ENCODE assay signal across 9 cellular contexts in genomic region chr2:205868773-205869333, GRCh38.
A peak's percentile ranks its signal among the peaks of the same experiment; 100 is the strongest.
DNase-seq lines count a peak whose midpoint lies in the region; ATAC-seq and TF ChIP-seq lines count a peak whose summit lies in the region.
"Had no signal": no experiment of that assay in that cellular context is flagged by ENCODE, and none has a peak within 500 bp of the region (broad histone marks: within the 10 kb centered on the region; RNA-seq: fewer than 3 reads in every experiment).

No MANE protein-coding gene starts in this region.

- H3K4me3 ChIP-seq in BLaER1: no peak overlapping the region
- H3K4me3 ChIP-seq in MG63: no peak overlapping the region
- H3K4me3 ChIP-seq in coronary artery: no peak overlapping the region
- H3K4me3 ChIP-seq: SJSA1 had no signal

- H3K27me3 ChIP-seq in BLaER1 (no peaks in the 10 kb centered on the region), MG63 (no peaks in the 10 kb centered on the region)
- H3K27me3 ChIP-seq: SJSA1 had no signal

- peak overlapping the region; percentile 57 for H3K4me2 ChIP-seq in BLaER1

- H4K20me1 ChIP-seq in BLaER1: no peaks in the 10 kb centered on the region

- H3K9me3 ChIP-seq in BLaER1 (peaks cover 2% of the 10 kb centered on the region), MG63 (no peaks in the 10 kb centered on the region)

- peaks cover 20% of the 10 kb centered on the region for H3K4me1 ChIP-seq in BLaER1

- ATAC-seq in GM21367 (IDR thresholded peaks at IDR 0.05; ENCODE audit: unreplicated experiment) (peak; percentile 62), HG03097 (IDR thresholded peaks at IDR 0.05; ENCODE audit: low FRiP score, unreplicated experiment) (no peak)

- no peak for TF ChIP-seq CTCF in coronary artery (IDR thresholded peaks at IDR 0.05)

- no peaks in the 10 kb centered on the region for H3K36me3 ChIP-seq in BLaER1
- no peaks in the 10 kb centered on the region for H3K36me3 ChIP-seq in MG63
- H3K36me3 ChIP-seq: SJSA1 had no signal

- H3K9ac ChIP-seq in BLaER1: no peak overlapping the region

- no peak overlapping the region for H3K27ac ChIP-seq in BLaER1
- H3K27ac ChIP-seq in coronary artery: no peak overlapping the region
- H3K27ac ChIP-seq: SJSA1 had no signal

- DNase-seq in NOMO-1 treated with DMSO at 0.1 percent for 48 hours (lab: John Stamatoyannopoulos, UW; ENCODE audit: unreplicated experiment) (peak; percentile 90), fibroblast of peridontal ligament (ENCODE audit: extremely low read depth) (peak; percentile 76), MG63 (no peak), NCI-H1105 (lab: John Stamatoyannopoulos, UW) (no peak), coronary artery (ENCODE audit: low spot score) (no peak)

Comparison
In these comparisons a context has a peak if more than half of its experiments do, and no peak if none do; other contexts are left out.
1. DNase-seq: peak in NOMO-1 treated with DMSO at 0.1 percent for 48 hours (single experiment) and fibroblast of peridontal ligament (single experiment); none in MG63 (single experiment), NCI-H1105 (single experiment) and coronary artery (single experiment).